1 cellular context compared by ENCODE assay signal in the genomic region with DNA sequence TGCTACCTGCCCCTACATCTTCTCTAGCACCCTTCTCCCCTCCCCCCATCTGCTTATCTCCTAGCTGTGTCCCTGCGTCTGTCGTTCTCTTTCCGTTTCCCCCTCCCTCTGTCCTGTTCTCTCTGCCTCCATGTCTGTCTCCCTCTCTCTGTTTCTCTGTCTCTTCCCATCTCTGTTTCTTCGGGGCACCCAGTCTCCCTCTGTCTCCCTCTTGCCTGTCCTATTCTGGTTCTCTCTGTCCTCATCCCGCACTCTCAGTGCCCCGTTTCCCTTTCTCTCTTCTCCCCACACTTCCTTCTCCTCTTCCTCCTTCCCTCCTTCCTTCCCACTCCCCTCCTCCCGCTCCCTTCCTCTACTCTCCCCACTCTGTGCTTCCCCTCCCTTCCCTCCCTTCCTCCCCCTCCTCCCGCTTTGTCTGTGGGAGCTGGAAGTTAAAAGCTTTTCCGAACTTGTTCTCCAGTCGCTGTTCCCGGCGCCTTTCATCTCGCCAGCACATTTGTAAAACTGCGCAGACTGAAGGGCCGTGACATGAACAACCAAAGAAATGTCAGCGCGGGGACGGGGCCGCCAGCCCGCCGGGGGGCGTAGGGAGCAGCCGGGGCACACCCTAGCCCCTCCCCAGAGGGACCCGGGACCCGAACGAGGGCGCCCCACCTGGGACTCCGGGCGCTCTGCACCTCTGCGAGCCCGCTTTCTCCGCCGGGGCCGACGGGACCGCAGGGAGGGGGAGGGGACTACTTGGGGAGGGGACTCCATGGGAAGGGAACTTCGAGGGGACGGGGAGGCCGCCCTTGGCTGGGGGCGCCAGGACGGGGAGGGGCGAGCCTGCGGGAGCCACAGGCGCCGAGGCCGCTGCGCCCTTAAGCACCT.
TF ChIP-seq lines count a peak whose summit lies in the region.

No MANE protein-coding gene starts in this region.

TF ChIP-seq in HEK293, 187 proteins besides CTCF, POLR2A, EP300 and RAD21 (continued from another document and continues in another):
- TF ChIP-seq, protein P1, sequence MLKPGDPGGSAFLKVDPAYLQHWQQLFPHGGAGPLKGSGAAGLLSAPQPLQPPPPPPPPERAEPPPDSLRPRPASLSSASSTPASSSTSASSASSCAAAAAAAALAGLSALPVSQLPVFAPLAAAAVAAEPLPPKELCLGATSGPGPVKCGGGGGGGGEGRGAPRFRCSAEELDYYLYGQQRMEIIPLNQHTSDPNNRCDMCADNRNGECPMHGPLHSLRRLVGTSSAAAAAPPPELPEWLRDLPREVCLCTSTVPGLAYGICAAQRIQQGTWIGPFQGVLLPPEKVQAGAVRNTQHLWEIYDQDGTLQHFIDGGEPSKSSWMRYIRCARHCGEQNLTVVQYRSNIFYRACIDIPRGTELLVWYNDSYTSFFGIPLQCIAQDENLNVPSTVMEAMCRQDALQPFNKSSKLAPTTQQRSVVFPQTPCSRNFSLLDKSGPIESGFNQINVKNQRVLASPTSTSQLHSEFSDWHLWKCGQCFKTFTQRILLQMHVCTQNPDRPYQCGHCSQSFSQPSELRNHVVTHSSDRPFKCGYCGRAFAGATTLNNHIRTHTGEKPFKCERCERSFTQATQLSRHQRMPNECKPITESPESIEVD (tag by site-specific recombination; IDR thresholded peaks at IDR 0.05), result no peak
- TF ChIP-seq, protein P2, sequence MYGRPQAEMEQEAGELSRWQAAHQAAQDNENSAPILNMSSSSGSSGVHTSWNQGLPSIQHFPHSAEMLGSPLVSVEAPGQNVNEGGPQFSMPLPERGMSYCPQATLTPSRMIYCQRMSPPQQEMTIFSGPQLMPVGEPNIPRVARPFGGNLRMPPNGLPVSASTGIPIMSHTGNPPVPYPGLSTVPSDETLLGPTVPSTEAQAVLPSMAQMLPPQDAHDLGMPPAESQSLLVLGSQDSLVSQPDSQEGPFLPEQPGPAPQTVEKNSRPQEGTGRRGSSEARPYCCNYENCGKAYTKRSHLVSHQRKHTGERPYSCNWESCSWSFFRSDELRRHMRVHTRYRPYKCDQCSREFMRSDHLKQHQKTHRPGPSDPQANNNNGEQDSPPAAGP (tag by site-specific recombination; IDR thresholded peaks at IDR 0.05), result 0 out of 2 replicates have a peak, but pooled peaks have one; percentile 14
- no peak for TF ChIP-seq ZNF664 (tag by site-specific recombination; IDR thresholded peaks at IDR 0.05)
- no peak for TF ChIP-seq ZBTB7A (tag by site-specific recombination; IDR thresholded peaks at IDR 0.05; ENCODE audit: low read depth)
- TF ChIP-seq, protein P3, sequence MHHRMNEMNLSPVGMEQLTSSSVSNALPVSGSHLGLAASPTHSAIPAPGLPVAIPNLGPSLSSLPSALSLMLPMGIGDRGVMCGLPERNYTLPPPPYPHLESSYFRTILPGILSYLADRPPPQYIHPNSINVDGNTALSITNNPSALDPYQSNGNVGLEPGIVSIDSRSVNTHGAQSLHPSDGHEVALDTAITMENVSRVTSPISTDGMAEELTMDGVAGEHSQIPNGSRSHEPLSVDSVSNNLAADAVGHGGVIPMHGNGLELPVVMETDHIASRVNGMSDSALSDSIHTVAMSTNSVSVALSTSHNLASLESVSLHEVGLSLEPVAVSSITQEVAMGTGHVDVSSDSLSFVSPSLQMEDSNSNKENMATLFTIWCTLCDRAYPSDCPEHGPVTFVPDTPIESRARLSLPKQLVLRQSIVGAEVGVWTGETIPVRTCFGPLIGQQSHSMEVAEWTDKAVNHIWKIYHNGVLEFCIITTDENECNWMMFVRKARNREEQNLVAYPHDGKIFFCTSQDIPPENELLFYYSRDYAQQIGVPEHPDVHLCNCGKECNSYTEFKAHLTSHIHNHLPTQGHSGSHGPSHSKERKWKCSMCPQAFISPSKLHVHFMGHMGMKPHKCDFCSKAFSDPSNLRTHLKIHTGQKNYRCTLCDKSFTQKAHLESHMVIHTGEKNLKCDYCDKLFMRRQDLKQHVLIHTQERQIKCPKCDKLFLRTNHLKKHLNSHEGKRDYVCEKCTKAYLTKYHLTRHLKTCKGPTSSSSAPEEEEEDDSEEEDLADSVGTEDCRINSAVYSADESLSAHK (tag by site-specific recombination; IDR thresholded peaks at IDR 0.05), result peak; percentile 74
- no peak for TF ChIP-seq ZNF585B (tag by site-specific recombination; IDR thresholded peaks at IDR 0.05)
- TF ChIP-seq ZNF184 (tag by site-specific recombination; IDR thresholded peaks at IDR 0.05), result no peak
- TF ChIP-seq, protein P4, sequence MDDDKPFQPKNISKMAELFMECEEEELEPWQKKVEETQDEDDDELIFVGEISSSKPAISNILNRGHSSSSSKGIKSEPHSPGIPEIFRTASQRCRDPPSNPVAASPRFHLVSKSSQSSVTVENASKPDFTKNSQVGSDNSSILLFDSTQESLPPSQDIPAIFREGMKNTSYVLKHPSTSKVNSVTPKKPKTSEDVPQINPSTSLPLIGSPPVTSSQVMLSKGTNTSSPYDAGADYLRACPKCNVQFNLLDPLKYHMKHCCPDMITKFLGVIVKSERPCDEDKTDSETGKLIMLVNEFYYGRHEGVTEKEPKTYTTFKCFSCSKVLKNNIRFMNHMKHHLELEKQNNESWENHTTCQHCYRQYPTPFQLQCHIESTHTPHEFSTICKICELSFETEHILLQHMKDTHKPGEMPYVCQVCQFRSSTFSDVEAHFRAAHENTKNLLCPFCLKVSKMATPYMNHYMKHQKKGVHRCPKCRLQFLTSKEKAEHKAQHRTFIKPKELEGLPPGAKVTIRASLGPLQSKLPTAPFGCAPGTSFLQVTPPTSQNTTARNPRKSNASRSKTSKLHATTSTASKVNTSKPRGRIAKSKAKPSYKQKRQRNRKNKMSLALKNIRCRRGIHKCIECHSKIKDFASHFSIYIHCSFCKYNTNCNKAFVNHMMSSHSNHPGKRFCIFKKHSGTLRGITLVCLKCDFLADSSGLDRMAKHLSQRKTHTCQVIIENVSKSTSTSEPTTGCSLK (tag by site-specific recombination; IDR thresholded peaks at IDR 0.05), result no peak
- TF ChIP-seq ZNF521 (tag by site-specific recombination; IDR thresholded peaks at IDR 0.05), result no peak
- TF ChIP-seq ZBTB8A (tag by site-specific recombination; IDR thresholded peaks at IDR 0.05), result peak; percentile 79
- no peak for TF ChIP-seq ZNF629 (tag by site-specific recombination; IDR thresholded peaks at IDR 0.05)
- 0 out of 2 replicates have a peak, but pooled peaks have one; percentile 55 for TF ChIP-seq ZNF76 (tag by site-specific recombination; IDR thresholded peaks at IDR 0.05; ENCODE audit: borderline replicate concordance, low read depth)
- peak; percentile 96 for TF ChIP-seq ZNF366 (tag by site-specific recombination; conservative IDR thresholded peaks at IDR 0.05)
- TF ChIP-seq, protein P5, sequence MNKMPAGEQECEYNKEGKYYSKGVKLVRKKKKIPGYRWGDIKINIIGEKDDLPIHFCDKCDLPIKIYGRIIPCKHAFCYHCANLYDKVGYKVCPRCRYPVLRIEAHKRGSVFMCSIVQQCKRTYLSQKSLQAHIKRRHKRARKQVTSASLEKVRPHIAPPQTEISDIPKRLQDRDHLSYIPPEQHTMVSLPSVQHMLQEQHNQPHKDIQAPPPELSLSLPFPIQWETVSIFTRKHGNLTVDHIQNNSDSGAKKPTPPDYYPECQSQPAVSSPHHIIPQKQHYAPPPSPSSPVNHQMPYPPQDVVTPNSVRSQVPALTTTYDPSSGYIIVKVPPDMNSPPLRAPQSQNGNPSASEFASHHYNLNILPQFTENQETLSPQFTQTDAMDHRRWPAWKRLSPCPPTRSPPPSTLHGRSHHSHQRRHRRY (tag by site-specific recombination; IDR thresholded peaks at IDR 0.05), result 0 out of 2 replicates have a peak, but pooled peaks have one; percentile 13
- TF ChIP-seq KLF16 (tag by site-specific recombination; IDR thresholded peaks at IDR 0.05), result 0 out of 2 replicates have a peak, but pooled peaks have one; percentile 22
- TF ChIP-seq ZNF239 (tag by site-specific recombination; IDR thresholded peaks at IDR 0.05), result no peak
- TF ChIP-seq, protein P6, sequence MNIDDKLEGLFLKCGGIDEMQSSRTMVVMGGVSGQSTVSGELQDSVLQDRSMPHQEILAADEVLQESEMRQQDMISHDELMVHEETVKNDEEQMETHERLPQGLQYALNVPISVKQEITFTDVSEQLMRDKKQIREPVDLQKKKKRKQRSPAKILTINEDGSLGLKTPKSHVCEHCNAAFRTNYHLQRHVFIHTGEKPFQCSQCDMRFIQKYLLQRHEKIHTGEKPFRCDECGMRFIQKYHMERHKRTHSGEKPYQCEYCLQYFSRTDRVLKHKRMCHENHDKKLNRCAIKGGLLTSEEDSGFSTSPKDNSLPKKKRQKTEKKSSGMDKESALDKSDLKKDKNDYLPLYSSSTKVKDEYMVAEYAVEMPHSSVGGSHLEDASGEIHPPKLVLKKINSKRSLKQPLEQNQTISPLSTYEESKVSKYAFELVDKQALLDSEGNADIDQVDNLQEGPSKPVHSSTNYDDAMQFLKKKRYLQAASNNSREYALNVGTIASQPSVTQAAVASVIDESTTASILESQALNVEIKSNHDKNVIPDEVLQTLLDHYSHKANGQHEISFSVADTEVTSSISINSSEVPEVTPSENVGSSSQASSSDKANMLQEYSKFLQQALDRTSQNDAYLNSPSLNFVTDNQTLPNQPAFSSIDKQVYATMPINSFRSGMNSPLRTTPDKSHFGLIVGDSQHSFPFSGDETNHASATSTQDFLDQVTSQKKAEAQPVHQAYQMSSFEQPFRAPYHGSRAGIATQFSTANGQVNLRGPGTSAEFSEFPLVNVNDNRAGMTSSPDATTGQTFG (tag by site-specific recombination; IDR thresholded peaks at IDR 0.05; ENCODE audit: borderline replicate concordance), result no peak
- TF ChIP-seq ZNF558 (tag by site-specific recombination; IDR thresholded peaks at IDR 0.05), result no peak
- no peak for TF ChIP-seq ZNF658 (tag by site-specific recombination; IDR thresholded peaks at IDR 0.05)
- no peak for TF ChIP-seq ZNF174 (tag by site-specific recombination; IDR thresholded peaks at IDR 0.05)
- TF ChIP-seq ZNF175 (tag by site-specific recombination; IDR thresholded peaks at IDR 0.05), result no peak
- TF ChIP-seq MZF1 (tag by site-specific recombination; IDR thresholded peaks at IDR 0.05; ENCODE audit: borderline replicate concordance), result no peak
- TF ChIP-seq, protein P7, sequence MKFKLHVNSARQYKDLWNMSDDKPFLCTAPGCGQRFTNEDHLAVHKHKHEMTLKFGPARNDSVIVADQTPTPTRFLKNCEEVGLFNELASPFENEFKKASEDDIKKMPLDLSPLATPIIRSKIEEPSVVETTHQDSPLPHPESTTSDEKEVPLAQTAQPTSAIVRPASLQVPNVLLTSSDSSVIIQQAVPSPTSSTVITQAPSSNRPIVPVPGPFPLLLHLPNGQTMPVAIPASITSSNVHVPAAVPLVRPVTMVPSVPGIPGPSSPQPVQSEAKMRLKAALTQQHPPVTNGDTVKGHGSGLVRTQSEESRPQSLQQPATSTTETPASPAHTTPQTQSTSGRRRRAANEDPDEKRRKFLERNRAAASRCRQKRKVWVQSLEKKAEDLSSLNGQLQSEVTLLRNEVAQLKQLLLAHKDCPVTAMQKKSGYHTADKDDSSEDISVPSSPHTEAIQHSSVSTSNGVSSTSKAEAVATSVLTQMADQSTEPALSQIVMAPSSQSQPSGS (tag by site-specific recombination; IDR thresholded peaks at IDR 0.05; ENCODE audit: low read depth), result no peak
- TF ChIP-seq, protein P8, sequence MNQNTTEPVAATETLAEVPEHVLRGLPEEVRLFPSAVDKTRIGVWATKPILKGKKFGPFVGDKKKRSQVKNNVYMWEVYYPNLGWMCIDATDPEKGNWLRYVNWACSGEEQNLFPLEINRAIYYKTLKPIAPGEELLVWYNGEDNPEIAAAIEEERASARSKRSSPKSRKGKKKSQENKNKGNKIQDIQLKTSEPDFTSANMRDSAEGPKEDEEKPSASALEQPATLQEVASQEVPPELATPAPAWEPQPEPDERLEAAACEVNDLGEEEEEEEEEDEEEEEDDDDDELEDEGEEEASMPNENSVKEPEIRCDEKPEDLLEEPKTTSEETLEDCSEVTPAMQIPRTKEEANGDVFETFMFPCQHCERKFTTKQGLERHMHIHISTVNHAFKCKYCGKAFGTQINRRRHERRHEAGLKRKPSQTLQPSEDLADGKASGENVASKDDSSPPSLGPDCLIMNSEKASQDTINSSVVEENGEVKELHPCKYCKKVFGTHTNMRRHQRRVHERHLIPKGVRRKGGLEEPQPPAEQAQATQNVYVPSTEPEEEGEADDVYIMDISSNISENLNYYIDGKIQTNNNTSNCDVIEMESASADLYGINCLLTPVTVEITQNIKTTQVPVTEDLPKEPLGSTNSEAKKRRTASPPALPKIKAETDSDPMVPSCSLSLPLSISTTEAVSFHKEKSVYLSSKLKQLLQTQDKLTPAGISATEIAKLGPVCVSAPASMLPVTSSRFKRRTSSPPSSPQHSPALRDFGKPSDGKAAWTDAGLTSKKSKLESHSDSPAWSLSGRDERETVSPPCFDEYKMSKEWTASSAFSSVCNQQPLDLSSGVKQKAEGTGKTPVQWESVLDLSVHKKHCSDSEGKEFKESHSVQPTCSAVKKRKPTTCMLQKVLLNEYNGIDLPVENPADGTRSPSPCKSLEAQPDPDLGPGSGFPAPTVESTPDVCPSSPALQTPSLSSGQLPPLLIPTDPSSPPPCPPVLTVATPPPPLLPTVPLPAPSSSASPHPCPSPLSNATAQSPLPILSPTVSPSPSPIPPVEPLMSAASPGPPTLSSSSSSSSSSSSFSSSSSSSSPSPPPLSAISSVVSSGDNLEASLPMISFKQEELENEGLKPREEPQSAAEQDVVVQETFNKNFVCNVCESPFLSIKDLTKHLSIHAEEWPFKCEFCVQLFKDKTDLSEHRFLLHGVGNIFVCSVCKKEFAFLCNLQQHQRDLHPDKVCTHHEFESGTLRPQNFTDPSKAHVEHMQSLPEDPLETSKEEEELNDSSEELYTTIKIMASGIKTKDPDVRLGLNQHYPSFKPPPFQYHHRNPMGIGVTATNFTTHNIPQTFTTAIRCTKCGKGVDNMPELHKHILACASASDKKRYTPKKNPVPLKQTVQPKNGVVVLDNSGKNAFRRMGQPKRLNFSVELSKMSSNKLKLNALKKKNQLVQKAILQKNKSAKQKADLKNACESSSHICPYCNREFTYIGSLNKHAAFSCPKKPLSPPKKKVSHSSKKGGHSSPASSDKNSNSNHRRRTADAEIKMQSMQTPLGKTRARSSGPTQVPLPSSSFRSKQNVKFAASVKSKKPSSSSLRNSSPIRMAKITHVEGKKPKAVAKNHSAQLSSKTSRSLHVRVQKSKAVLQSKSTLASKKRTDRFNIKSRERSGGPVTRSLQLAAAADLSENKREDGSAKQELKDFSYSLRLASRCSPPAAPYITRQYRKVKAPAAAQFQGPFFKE (tag by site-specific recombination; IDR thresholded peaks at IDR 0.05; ENCODE audit: borderline replicate concordance), result no peak
- TF ChIP-seq, protein P9, sequence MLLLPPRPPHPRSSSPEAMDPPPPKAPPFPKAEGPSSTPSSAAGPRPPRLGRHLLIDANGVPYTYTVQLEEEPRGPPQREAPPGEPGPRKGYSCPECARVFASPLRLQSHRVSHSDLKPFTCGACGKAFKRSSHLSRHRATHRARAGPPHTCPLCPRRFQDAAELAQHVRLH (tag by site-specific recombination; IDR thresholded peaks at IDR 0.05), result no peak
- TF ChIP-seq, protein P10, sequence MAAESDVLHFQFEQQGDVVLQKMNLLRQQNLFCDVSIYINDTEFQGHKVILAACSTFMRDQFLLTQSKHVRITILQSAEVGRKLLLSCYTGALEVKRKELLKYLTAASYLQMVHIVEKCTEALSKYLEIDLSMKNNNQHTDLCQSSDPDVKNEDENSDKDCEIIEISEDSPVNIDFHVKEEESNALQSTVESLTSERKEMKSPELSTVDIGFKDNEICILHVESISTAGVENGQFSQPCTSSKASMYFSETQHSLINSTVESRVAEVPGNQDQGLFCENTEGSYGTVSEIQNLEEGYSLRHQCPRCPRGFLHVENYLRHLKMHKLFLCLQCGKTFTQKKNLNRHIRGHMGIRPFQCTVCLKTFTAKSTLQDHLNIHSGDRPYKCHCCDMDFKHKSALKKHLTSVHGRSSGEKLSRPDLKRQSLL (tag by site-specific recombination; IDR thresholded peaks at IDR 0.05), result no peak
